In the genomic region with DNA sequence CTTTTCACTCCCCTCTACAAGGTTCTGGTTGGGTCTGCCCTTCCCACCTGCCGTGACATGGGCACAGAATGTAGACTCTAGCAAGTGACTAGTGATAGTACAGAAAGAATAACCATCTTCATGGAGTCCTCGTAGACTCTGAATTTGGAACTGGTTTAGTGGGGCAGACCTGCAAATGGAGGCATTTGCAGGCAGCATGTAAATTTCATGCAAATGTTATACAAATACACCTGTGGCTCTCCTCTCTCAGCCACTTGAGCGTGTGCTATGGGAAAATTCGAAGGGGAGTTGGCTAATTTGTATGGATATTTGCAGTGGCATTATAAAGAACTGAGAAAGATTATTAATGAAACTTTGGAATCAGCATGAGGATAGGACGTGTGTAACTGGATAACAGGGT, we compare ENCODE assay signal across 16 cellular contexts.
DNase-seq lines count a peak whose midpoint lies in the region; ATAC-seq and TF ChIP-seq lines count a peak whose summit lies in the region.
"Had no signal": no experiment of that assay in that cellular context is flagged by ENCODE, and none has a peak within 500 bp of the region (broad histone marks: within the 10 kb centered on the region; RNA-seq: fewer than 3 reads in every experiment).

No MANE protein-coding gene starts in this region.

- H3K9me3 ChIP-seq in Karpas-422 (ENCODE audit: low read length) (no peaks in the 10 kb centered on the region), breast epithelium (no peaks in the 10 kb centered on the region)

- H4K20me1 ChIP-seq in Karpas-422 (ENCODE audit: insufficient read depth, low read depth, low read length): no peaks in the 10 kb centered on the region

- no peaks in the 10 kb centered on the region for H3K27me3 ChIP-seq in Karpas-422 (ENCODE audit: low read length)
- H3K27me3 ChIP-seq in dorsolateral prefrontal cortex: no peaks in the 10 kb centered on the region
- H3K27me3 ChIP-seq in breast epithelium: no peaks in the 10 kb centered on the region

- no peaks in the 10 kb centered on the region for H3K9me3 Mint-ChIP-seq in WTC11
- H3K9me3 Mint-ChIP-seq: CD4-positive, alpha-beta T cell; H9 had no signal

- H3K79me2 ChIP-seq in Karpas-422 (ENCODE audit: low read length): peaks cover 78% of the 10 kb centered on the region

- H3K4me1 ChIP-seq in Karpas-422 (ENCODE audit: low read length) (peaks cover 100% of the 10 kb centered on the region), breast epithelium (no peaks in the 10 kb centered on the region)

- TF ChIP-seq CTCF in WTC11 (IDR thresholded peaks at IDR 0.05): no peak
- TF ChIP-seq CTCF in dorsolateral prefrontal cortex (IDR thresholded peaks at IDR 0.05 in 54 of 56, conservative IDR thresholded peaks at IDR 0.05 in 2 of 56; ENCODE audit: low read depth in 1 of 56, partially characterized antibody in 56 of 56): no peak
- no peak for TF ChIP-seq CTCF in breast epithelium (IDR thresholded peaks at IDR 0.05)

- intact Hi-C loops in dorsolateral prefrontal cortex (cut with DNase I): no loop called here
- intact Hi-C loops in breast epithelium (cut with DNase I; ENCODE audit: low total_unique reads): no loop called here

- POLR2A ChIA-PET in WTC11 (lab: Charles Lee): no interaction called here

- H3K9me2 ChIP-seq in Karpas-422 (replicated peaks; ENCODE audit: insufficient read depth, low read length): no peaks in the 10 kb centered on the region

- TF ChIP-seq POLR2A in breast epithelium (IDR thresholded peaks at IDR 0.05): no peak

- no peak overlapping the region for H2AFZ ChIP-seq in Karpas-422 (ENCODE audit: low read length)
- H2AFZ ChIP-seq: GM23248 had no signal

- peak overlapping the region; percentile 46 for H3K4me2 ChIP-seq in Karpas-422 (ENCODE audit: low read depth, low read length, poor library complexity, severe bottlenecking)

- peaks cover 19% of the 10 kb centered on the region for H3K36me3 ChIP-seq in Karpas-422 (ENCODE audit: insufficient read depth, low read length)
- H3K36me3 ChIP-seq in breast epithelium: no peaks in the 10 kb centered on the region

- H3K4me1 Mint-ChIP-seq in WTC11: peaks cover 61% of the 10 kb centered on the region
- H3K4me1 Mint-ChIP-seq: B cell had no signal

- 0 out of 2 replicates have a peak overlapping the region, but pooled peaks have one; percentile 20 for H3K27ac Mint-ChIP-seq in WTC11
- H3K27ac Mint-ChIP-seq: B cell; CD4-positive, alpha-beta T cell had no signal

- H3K4me3 Mint-ChIP-seq in WTC11: no peak overlapping the region
- H3K4me3 Mint-ChIP-seq: B cell; CD4-positive, alpha-beta T cell; H9 had no signal

- CTCF ChIA-PET in WTC11 (lab: Charles Lee): interaction anchor here (1.6 to 5.4 kb wide), 3 partner anchors 7 to 15 kb away, joined by 10 to 33 read pairs (median 21); no protein-coding TSS in a partner anchor

- peak overlapping the region; percentile 42 for H3K9ac ChIP-seq in Karpas-422 (ENCODE audit: low read length)
- H3K9ac ChIP-seq: GM23248 had no signal

- peak; percentile 59 for ATAC-seq in WTC11
- ATAC-seq in HG03045 (IDR thresholded peaks at IDR 0.05; ENCODE audit: unreplicated experiment): no peak

- no peaks in the 10 kb centered on the region for H3K36me3 Mint-ChIP-seq in WTC11

- no peaks in the 10 kb centered on the region for H3K27me3 Mint-ChIP-seq in WTC11 (ENCODE audit: low read depth)
- H3K27me3 Mint-ChIP-seq: B cell; CD4-positive, alpha-beta T cell had no signal

- peak; percentile 58 for DNase-seq in Karpas-422
- no peak for DNase-seq in WTC11 (ENCODE audit: low spot score)
- DNase-seq in dorsolateral prefrontal cortex: no peak
- DNase-seq in DMS153 (lab: John Stamatoyannopoulos, UW): no peak
- DNase-seq in breast epithelium (ENCODE audit: low spot score in 2 of 2): no peak
- DNase-seq: C1 segment of cervical spinal cord; Calu3; CD4-positive, alpha-beta T cell; DMS 273 treated with DMSO at 0.1 percent for 48 hours; DMS79; GM23248; H9 had no signal

- H3K4me3 ChIP-seq in Karpas-422 (ENCODE audit: low read length) (0 out of 2 replicates have a peak overlapping the region, but pooled peaks have one; percentile 34), dorsolateral prefrontal cortex (no peak overlapping the region), breast epithelium (no peak overlapping the region)
- H3K4me3 ChIP-seq: GM23248 had no signal

- H3K27ac ChIP-seq in Karpas-422 (ENCODE audit: low read length): peak overlapping the region; percentile 99
- H3K27ac ChIP-seq in dorsolateral prefrontal cortex: peak overlapping the region in 39 of 59 donors; percentile 2 to 97 (median 70)
- peak overlapping the region; percentile 77 for H3K27ac ChIP-seq in temporal lobe (ENCODE audit: low read depth, low read length)
- H3K27ac ChIP-seq in breast epithelium: no peak overlapping the region
- H3K27ac ChIP-seq: GM23248, HL-60 had no signal

TF ChIP-seq in WTC11, 78 proteins besides CTCF, POLR2A, EP300 and RAD21 (continues in another document):
- TF ChIP-seq IRF2 (CRISPR knock-in tag; IDR thresholded peaks at IDR 0.05; ENCODE audit: borderline replicate concordance, low read depth) (no peak), ELF4 (CRISPR knock-in tag; IDR thresholded peaks at IDR 0.05; ENCODE audit: low read depth) (no peak), CBFB (CRISPR knock-in tag; IDR thresholded peaks at IDR 0.05; ENCODE audit: low read depth) (no peak), CREB1 (CRISPR knock-in tag; IDR thresholded peaks at IDR 0.05) (no peak), ATF6 (CRISPR knock-in tag; IDR thresholded peaks at IDR 0.05) (no peak), RELA (CRISPR knock-in tag; IDR thresholded peaks at IDR 0.05; ENCODE audit: borderline replicate concordance) (no peak), NFYB (CRISPR knock-in tag; conservative IDR thresholded peaks at IDR 0.05; ENCODE audit: low read depth) (no peak), KAT7 (CRISPR knock-in tag; IDR thresholded peaks at IDR 0.05; ENCODE audit: borderline replicate concordance) (no peak)
- TF ChIP-seq, protein P1, sequence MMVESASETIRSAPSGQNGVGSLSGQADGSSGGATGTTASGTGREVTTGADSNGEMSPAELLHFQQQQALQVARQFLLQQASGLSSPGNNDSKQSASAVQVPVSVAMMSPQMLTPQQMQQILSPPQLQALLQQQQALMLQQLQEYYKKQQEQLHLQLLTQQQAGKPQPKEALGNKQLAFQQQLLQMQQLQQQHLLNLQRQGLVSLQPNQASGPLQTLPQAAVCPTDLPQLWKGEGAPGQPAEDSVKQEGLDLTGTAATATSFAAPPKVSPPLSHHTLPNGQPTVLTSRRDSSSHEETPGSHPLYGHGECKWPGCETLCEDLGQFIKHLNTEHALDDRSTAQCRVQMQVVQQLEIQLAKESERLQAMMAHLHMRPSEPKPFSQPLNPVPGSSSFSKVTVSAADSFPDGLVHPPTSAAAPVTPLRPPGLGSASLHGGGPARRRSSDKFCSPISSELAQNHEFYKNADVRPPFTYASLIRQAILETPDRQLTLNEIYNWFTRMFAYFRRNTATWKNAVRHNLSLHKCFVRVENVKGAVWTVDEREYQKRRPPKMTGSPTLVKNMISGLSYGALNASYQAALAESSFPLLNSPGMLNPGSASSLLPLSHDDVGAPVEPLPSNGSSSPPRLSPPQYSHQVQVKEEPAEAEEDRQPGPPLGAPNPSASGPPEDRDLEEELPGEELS (CRISPR knock-in tag; IDR thresholded peaks at IDR 0.05): no peak
- TF ChIP-seq, protein P2, sequence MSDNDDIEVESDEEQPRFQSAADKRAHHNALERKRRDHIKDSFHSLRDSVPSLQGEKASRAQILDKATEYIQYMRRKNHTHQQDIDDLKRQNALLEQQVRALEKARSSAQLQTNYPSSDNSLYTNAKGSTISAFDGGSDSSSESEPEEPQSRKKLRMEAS (CRISPR knock-in tag; IDR thresholded peaks at IDR 0.05): no peak
- TF ChIP-seq, protein P3, sequence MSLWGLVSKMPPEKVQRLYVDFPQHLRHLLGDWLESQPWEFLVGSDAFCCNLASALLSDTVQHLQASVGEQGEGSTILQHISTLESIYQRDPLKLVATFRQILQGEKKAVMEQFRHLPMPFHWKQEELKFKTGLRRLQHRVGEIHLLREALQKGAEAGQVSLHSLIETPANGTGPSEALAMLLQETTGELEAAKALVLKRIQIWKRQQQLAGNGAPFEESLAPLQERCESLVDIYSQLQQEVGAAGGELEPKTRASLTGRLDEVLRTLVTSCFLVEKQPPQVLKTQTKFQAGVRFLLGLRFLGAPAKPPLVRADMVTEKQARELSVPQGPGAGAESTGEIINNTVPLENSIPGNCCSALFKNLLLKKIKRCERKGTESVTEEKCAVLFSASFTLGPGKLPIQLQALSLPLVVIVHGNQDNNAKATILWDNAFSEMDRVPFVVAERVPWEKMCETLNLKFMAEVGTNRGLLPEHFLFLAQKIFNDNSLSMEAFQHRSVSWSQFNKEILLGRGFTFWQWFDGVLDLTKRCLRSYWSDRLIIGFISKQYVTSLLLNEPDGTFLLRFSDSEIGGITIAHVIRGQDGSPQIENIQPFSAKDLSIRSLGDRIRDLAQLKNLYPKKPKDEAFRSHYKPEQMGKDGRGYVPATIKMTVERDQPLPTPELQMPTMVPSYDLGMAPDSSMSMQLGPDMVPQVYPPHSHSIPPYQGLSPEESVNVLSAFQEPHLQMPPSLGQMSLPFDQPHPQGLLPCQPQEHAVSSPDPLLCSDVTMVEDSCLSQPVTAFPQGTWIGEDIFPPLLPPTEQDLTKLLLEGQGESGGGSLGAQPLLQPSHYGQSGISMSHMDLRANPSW (CRISPR knock-in tag; conservative IDR thresholded peaks at IDR 0.05; ENCODE audit: low read depth): no peak

Comparison
In these comparisons a context has a peak if more than half of its experiments do, and no peak if none do; other contexts are left out.
1. H3K27ac ChIP-seq: peak in Karpas-422 (single experiment), dorsolateral prefrontal cortex (39 of 59) and temporal lobe (single experiment); none in breast epithelium (0 of 2).